In the genomic region with DNA sequence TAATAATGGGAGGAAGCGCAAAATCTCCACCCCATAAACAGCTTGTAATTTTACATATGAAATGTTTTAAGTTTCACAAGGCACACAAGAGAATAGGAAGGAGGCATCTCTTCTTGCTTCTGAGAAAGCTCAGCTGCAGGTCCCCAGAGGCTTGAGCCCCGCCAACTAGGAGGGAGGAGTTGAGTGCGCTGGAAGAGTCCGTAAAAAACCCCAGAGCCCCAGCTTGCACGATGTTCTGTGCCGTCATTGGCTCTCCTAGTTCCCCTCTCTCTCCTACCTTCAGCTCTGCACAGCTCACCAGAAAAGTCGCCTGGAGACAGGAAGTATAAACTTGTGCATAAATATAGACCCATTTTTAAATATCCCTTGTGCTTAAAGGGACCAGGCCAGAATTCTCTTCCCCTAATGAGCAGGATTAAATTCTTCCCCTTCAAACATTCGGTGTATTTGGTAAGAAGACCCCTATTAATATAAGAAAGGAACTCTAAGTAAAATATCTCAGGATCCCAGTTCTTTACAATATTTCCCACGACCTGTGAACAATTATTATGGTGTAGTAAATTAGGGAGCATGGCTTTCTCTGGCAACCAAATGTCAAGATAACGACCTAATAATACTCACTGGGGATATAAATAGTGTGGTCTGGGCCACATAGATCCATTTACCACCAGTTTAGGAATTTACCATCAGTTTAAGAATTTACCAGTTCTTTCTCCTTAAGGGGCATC, we compare ENCODE assay signal across 8 cellular contexts. TPM values are rescaled to one million over a fixed set of nuclear protein-coding genes. Genes with fewer than 3 reads are reported as not detected.
A peak's percentile ranks its signal among the peaks of the same experiment; 100 is the strongest.
DNase-seq lines count a peak whose midpoint lies in the region; ATAC-seq and TF ChIP-seq lines count a peak whose summit lies in the region.

No MANE protein-coding gene starts in this region.

- intact Hi-C loops in gastrocnemius medialis (cut with DNase I; ENCODE audit: low total_unique reads): loop anchor here (2.0 kb wide), 1 partner anchor 24 kb away; no protein-coding TSS in a partner anchor

- in situ Hi-C loops in gastrocnemius medialis (cut with MboI; ENCODE audit: low sequenced_read_pairs in 4 of 4): no loop called here

- H3K27ac ChIP-seq in gastrocnemius medialis: peak overlapping the region; percentile 87 to 92 (median 91)

- no peak for TF ChIP-seq POLR2A in gastrocnemius medialis (IDR thresholded peaks at IDR 0.05)

- H3K4me3 ChIP-seq in foreskin fibroblast (ENCODE audit: low read depth in 1 of 2, low read length in 2 of 2) (no peak overlapping the region), gastrocnemius medialis (peak overlapping the region in 1 of 4 donors; percentile 19)

- H3K9me3 ChIP-seq in gastrocnemius medialis: no peaks in the 10 kb centered on the region

- peaks cover 0 to 10% of the 10 kb centered on the region in 2 donors for H3K36me3 ChIP-seq in gastrocnemius medialis

- H3K27me3 ChIP-seq in gastrocnemius medialis: no peaks in the 10 kb centered on the region

- peak; percentile 65 to 67 for ATAC-seq in gastrocnemius medialis

- TF ChIP-seq CTCF in GM10266 (IDR thresholded peaks at IDR 0.05; ENCODE audit: control insufficient read depth, insufficient read depth, low read depth, missing control alignments): no peak
- TF ChIP-seq CTCF in foreskin fibroblast (IDR thresholded peaks at IDR 0.05; ENCODE audit: low read depth, low read length): no peak
- TF ChIP-seq CTCF in gastrocnemius medialis (IDR thresholded peaks at IDR 0.05 in 4 of 5, conservative IDR thresholded peaks at IDR 0.05 in 1 of 5): no peak

- H3K4me1 ChIP-seq in gastrocnemius medialis: peaks cover 47 to 64% of the 10 kb centered on the region in 2 donors

- DNase-seq in GM10266 (ENCODE audit: extremely low spot score) (peak; percentile 84), GOT3 (lab: John Stamatoyannopoulos, UW) (peak; percentile 10), NAMALWA (ENCODE audit: low spot score) (peak; percentile 96), activated T-cell treated with anti-CD3 and anti-CD28 coated beads for 4 hours (peak; percentile 55), foreskin fibroblast (peak; percentile 76 to 88), gastrocnemius medialis (peak; percentile 62 to 81), NCI-H226 (no peak), NCI-H2081 treated with DMSO at 0.1 percent for 48 hours (lab: John Stamatoyannopoulos, UW) (no peak)

RNA-seq across cellular contexts. Expression of gene GLRX, which starts 13.7 kb away (rescaled TPM):
- total RNA-seq in gastrocnemius medialis: 1,000 to 10,000 TPM; 1,042 to 2,721 (median 1,859) TPM

Comparison
In these comparisons a context has a peak if more than half of its experiments do, and no peak if none do; other contexts are left out.
1. DNase-seq: peak in GM10266 (single experiment), GOT3 (single experiment), NAMALWA (single experiment), activated T-cell treated with anti-CD3 and anti-CD28 coated beads for 4 hours (single experiment), foreskin fibroblast (2 of 2) and gastrocnemius medialis (2 of 2); none in NCI-H226 (single experiment) and NCI-H2081 treated with DMSO at 0.1 percent for 48 hours (single experiment).